ENCODE assay signal across 11 cellular contexts in genomic region chr9:96116275-96117051, GRCh38.
DNase-seq lines count a peak whose midpoint lies in the region; ATAC-seq, FAIRE-seq and TF ChIP-seq lines count a peak whose summit lies in the region.
"Had no signal": no experiment of that assay in that cellular context is flagged by ENCODE, and none has a peak within 500 bp of the region (broad histone marks: within the 10 kb centered on the region; RNA-seq: fewer than 3 reads in every experiment).

No MANE protein-coding gene starts in this region.

- no TSS peak for BruUV-seq in IMR-90 (replicated peaks; lab: Mats Ljungman, UMichigan)

- CTCF ChIA-PET in IMR-90 (lab: Yijun Ruan, JAX): interaction anchor here (0.6 kb wide), 1 partner anchor 314 kb away, joined by 3 read pairs; no protein-coding TSS in a partner anchor

- intact Hi-C loops in IMR-90 (cut with micrococcal nuclease) (no loop called here), left colon (cut with DNase I, micrococcal nuclease) (no loop called here)

- no peak overlapping the region for H3K56ac ChIP-seq in IMR-90 (ENCODE audit: extremely low read depth, insufficient read depth, low read length)

- H3K9me3 ChIP-seq in IMR-90 (ENCODE audit: control insufficient read depth, insufficient read depth, low read length): peaks cover 2% of the 10 kb centered on the region; the same call in 1 of the 2 replicates

- no peaks in the 10 kb centered on the region for H3K4me1 ChIP-seq in IMR-90 (ENCODE audit: control insufficient read depth, insufficient read depth, low read length)

- H2BK15ac ChIP-seq in IMR-90 (ENCODE audit: low read depth, low read length): no peak overlapping the region

- DNase-seq in IMR-90 (no peak), bronchial epithelial cell (ENCODE audit: low read depth) (peak; percentile 7), left colon (peak; percentile 26 to 44), renal cortical epithelial cell (ENCODE audit: low read depth) (peak; percentile 91), HPDE6-E6E7 (ENCODE audit: extremely low spot score) (no peak), GDM1 (lab: John Stamatoyannopoulos, UW) (no peak)
- DNase-seq in activated CD4-positive, alpha-beta T cell treated with anti-CD3 and anti-CD28 coated beads, Interleukin-2, amount 50 U/mL, for 4 hours: no peak
- DNase-seq: activated CD4-positive, alpha-beta T cell treated with anti-CD3 and anti-CD28 coated beads for 4 hours; NCI-H1092 treated with DMSO at 0.1 percent for 48 hours; stimulated activated naive CD4-positive, alpha-beta T cell had no signal

- no peak overlapping the region for H3K18ac ChIP-seq in IMR-90 (ENCODE audit: low read depth, low read length)

- dilution Hi-C loops in IMR-90 (cut with HindIII; ENCODE audit: low sequenced_read_pairs, unreplicated experiment): no loop called here

- in situ Hi-C loops in IMR-90 (cut with MboI; ENCODE audit: low sequenced_read_pairs): no loop called here

- no peak overlapping the region for H2AK5ac ChIP-seq in IMR-90 (ENCODE audit: low read depth, low read length)

- no peaks in the 10 kb centered on the region; the same call in 1 of the 2 replicates for H3K9me1 ChIP-seq in IMR-90 (ENCODE audit: insufficient read depth, low read length)

- H2BK5ac ChIP-seq in IMR-90 (ENCODE audit: low read depth, low read length, poor library complexity, severe bottlenecking): no peak overlapping the region

- H2BK20ac ChIP-seq in IMR-90 (ENCODE audit: low read depth, low read length): no peak overlapping the region

- H2BK120ac ChIP-seq in IMR-90 (ENCODE audit: low read depth, low read length): no peak overlapping the region

- H3K27ac ChIP-seq in IMR-90 (ENCODE audit: insufficient read depth, low read length): no peak overlapping the region

- H3K4me2 ChIP-seq in IMR-90 (ENCODE audit: low read depth, low read length): no peak overlapping the region

- H3K4ac ChIP-seq in IMR-90 (ENCODE audit: low read depth, low read length): no peak overlapping the region

- no peak for TF ChIP-seq POLR2A in IMR-90 (IDR thresholded peaks at IDR 0.05; ENCODE audit: low read depth, low read length)

- H3K4me3 ChIP-seq in IMR-90 (ENCODE audit: insufficient read depth, low read depth, low read length) (no peak overlapping the region), bronchial epithelial cell (ENCODE audit: low read depth, low read length) (no peak overlapping the region)

- no peak for TF ChIP-seq RAD21 in IMR-90 (IDR thresholded peaks at IDR 0.05; ENCODE audit: low read length)

- no peaks in the 10 kb centered on the region for H3K79me1 ChIP-seq in IMR-90 (ENCODE audit: low read depth in 1 of 2, low read length in 2 of 2)

- H3K23ac ChIP-seq in IMR-90 (ENCODE audit: low read depth, low read length): no peak overlapping the region

- H4K5ac ChIP-seq in IMR-90 (ENCODE audit: low read depth, low read length): no peak overlapping the region

- no peak overlapping the region for H4K8ac ChIP-seq in IMR-90 (ENCODE audit: low read depth in 2 of 2, low read length in 2 of 2)

- H3K36me3 ChIP-seq in IMR-90 (ENCODE audit: control insufficient read depth, insufficient read depth, low read length) (no peaks in the 10 kb centered on the region), bronchial epithelial cell (ENCODE audit: control insufficient read depth, insufficient read depth, low read length) (no peaks in the 10 kb centered on the region)

- H2AK9ac ChIP-seq in IMR-90 (replicated peaks; ENCODE audit: low read depth, low read length, poor library complexity): peak overlapping the region; percentile 50

- H3K27me3 ChIP-seq in IMR-90 (ENCODE audit: control insufficient read depth, insufficient read depth, low read length) (peaks cover 35% of the 10 kb centered on the region), bronchial epithelial cell (ENCODE audit: control insufficient read depth, insufficient read depth, low read length) (peaks cover 2% of the 10 kb centered on the region)

- ATAC-seq in IMR-90 (ENCODE audit: low read depth) (no peak), left colon (peak; percentile 92), HG03469 (IDR thresholded peaks at IDR 0.05; ENCODE audit: unreplicated experiment) (no peak)

- peak; percentile 83 for FAIRE-seq in bronchial epithelial cell (lab: Jason Lieb, UNC)

- H4K20me1 ChIP-seq in IMR-90 (ENCODE audit: insufficient read depth, low read length): no peaks in the 10 kb centered on the region

- POLR2A ChIA-PET in IMR-90 (lab: Charles Lee; ENCODE audit: unreplicated experiment): no interaction called here

- TF ChIP-seq CTCF in IMR-90 (conservative IDR thresholded peaks at IDR 0.05; ENCODE audit: low read depth, low read length) (no peak), bronchial epithelial cell (IDR thresholded peaks at IDR 0.05; ENCODE audit: insufficient read depth, low read length, severe bottlenecking) (no peak)

- no peak overlapping the region for H3K9ac ChIP-seq in IMR-90 (ENCODE audit: low read depth, low read length)

- 0% methylated on average over 1 of the region's 5 CpGs; no CpG with 5 or more reads in 1 of the 2 experiments for WGBS in IMR-90 (ENCODE audit: extremely low coverage in 2 of 2, insufficient read length in 1 of 2), 2 experiments

- no peak overlapping the region for H3K14ac ChIP-seq in IMR-90 (replicated peaks; ENCODE audit: low read depth, low read length)

- no peak overlapping the region for H2AFZ ChIP-seq in IMR-90 (replicated peaks; ENCODE audit: low read length, poor library complexity)

- H4K91ac ChIP-seq in IMR-90 (ENCODE audit: insufficient read depth, low read depth, low read length): no peak overlapping the region

TF ChIP-seq in IMR-90, 13 proteins besides CTCF, POLR2A, EP300 and RAD21:
- TF ChIP-seq ELK1 (IDR thresholded peaks at IDR 0.05; ENCODE audit: borderline replicate concordance, low read depth, low read length): no peak
- TF ChIP-seq SMC3 (IDR thresholded peaks at IDR 0.05; ENCODE audit: low read depth, low read length): no peak
- no peak for TF ChIP-seq MXI1 (IDR thresholded peaks at IDR 0.05; ENCODE audit: borderline replicate concordance, low read depth, low read length)
- TF ChIP-seq MAFK (IDR thresholded peaks at IDR 0.05; ENCODE audit: low read depth, low read length): no peak
- TF ChIP-seq BHLHE40 (IDR thresholded peaks at IDR 0.05; ENCODE audit: low read depth, low read length): no peak
- no peak for TF ChIP-seq RFX5 (IDR thresholded peaks at IDR 0.05; ENCODE audit: low read depth, low read length)
- no peak for TF ChIP-seq CHD1 (IDR thresholded peaks at IDR 0.05; ENCODE audit: low read depth, low read length)

Comparison
In these comparisons a context has a peak if more than half of its experiments do, and no peak if none do; other contexts are left out.
1. DNase-seq: peak in bronchial epithelial cell (single experiment), left colon (2 of 2) and renal cortical epithelial cell (single experiment); none in IMR-90 (single experiment), HPDE6-E6E7 (single experiment), GDM1 (single experiment) and activated CD4-positive, alpha-beta T cell treated with anti-CD3 and anti-CD28 coated beads, Interleukin-2, amount 50 U/mL, for 4 hours (0 of 2).